Comparison of ENCODE assay signal across 16 cellular contexts in the genomic region with DNA sequence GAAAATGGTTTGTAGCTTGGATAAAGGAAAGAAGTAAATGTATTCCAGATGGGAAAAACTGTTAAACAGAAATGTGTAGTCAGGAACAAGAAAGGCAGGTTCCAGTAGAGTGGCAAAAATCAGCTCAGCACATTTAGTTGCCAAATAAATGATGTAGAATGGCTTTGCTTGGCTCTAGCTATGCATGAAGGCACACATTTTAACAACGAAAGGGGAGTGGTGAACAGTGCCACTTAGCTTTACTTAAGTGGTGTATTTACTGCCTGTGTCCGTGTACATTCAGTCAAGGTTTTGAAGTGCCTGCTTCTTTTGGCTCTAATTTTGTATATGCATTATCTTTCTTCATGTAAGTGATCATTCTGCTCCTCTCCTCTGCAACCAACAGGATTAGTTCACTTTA.
DNase-seq lines count a peak whose midpoint lies in the region; ATAC-seq and TF ChIP-seq lines count a peak whose summit lies in the region.
"Had no signal": no experiment of that assay in that cellular context is flagged by ENCODE, and none has a peak within 500 bp of the region (broad histone marks: within the 10 kb centered on the region; RNA-seq: fewer than 3 reads in every experiment).

No MANE protein-coding gene starts in this region.

- WGBS in trophoblast cell (ENCODE audit: extremely low coverage, insufficient coverage, insufficient read length) = no CpG with 5 or more reads among the region's 2 CpGs

- in situ Hi-C loops in G401 (cut with HindIII; ENCODE audit: low sequenced_read_pairs) = no loop called here

- H3K79me1 ChIP-seq in trophoblast cell (ENCODE audit: low read length) = no peaks in the 10 kb centered on the region

- H2AFZ ChIP-seq in neural progenitor cell (replicated peaks) (no peak overlapping the region), trophoblast cell (ENCODE audit: insufficient read depth, low read length, poor library complexity) (no peak overlapping the region)

- no peaks in the 10 kb centered on the region for H3K79me2 ChIP-seq in neural progenitor cell (ENCODE audit: low read depth)
- no peaks in the 10 kb centered on the region for H3K79me2 ChIP-seq in trophoblast cell (ENCODE audit: control insufficient read depth, insufficient read depth, low read length, poor library complexity)

- no peak overlapping the region for H3K4me3 ChIP-seq in neural progenitor cell
- no peak overlapping the region for H3K4me3 ChIP-seq in trophoblast cell (ENCODE audit: low read depth, low read length)
- H3K4me3 ChIP-seq: ascending aorta, gastrocnemius medialis, vagina had no signal

- H4K12ac ChIP-seq in trophoblast cell (ENCODE audit: low read depth, low read length) = no peak overlapping the region

- no peak overlapping the region for H2BK5ac ChIP-seq in trophoblast cell (ENCODE audit: low read depth, low read length, poor library complexity)

- H3K27me3 Mint-ChIP-seq in neural progenitor cell (ENCODE audit: insufficient read depth, low read depth) = no peaks in the 10 kb centered on the region
- H3K27me3 Mint-ChIP-seq: activated CD8-positive, alpha-beta T cell treated with anti-CD3 and anti-CD28 coated beads for 36 hours had no signal

- H4K20me1 ChIP-seq in neural progenitor cell (ENCODE audit: low read depth) = no peaks in the 10 kb centered on the region

- no peak overlapping the region for H3K4me3 Mint-ChIP-seq in neural progenitor cell
- H3K4me3 Mint-ChIP-seq: activated CD8-positive, alpha-beta T cell treated with anti-CD3 and anti-CD28 coated beads for 36 hours had no signal

- peak; percentile 39 for DNase-seq in G401 (ENCODE audit: low spot score)
- peak; percentile 55 to 85 for DNase-seq in NCI-H2081 (lab: John Stamatoyannopoulos, UW)
- peak; percentile 35 for DNase-seq in SHP77 treated with DMSO at 0.1 percent for 48 hours (lab: John Stamatoyannopoulos, UW)
- peak; percentile 4 for DNase-seq in neural progenitor cell (ENCODE audit: low spot score)
- no peak for DNase-seq in trophoblast cell
- no peak for DNase-seq in central memory CD4-positive, alpha-beta T cell
- no peak for DNase-seq in cerebellar cortex (ENCODE audit: low spot score)
- DNase-seq: activated CD8-positive, alpha-beta T cell treated with anti-CD3 and anti-CD28 coated beads for 36 hours; effector CD8-positive, alpha-beta T cell; gastrocnemius medialis; posterior cingulate gyrus had no signal

- H3K27ac ChIP-seq in neural progenitor cell (no peak overlapping the region), trophoblast cell (ENCODE audit: low read depth, low read length) (no peak overlapping the region)
- H3K27ac ChIP-seq: ascending aorta, gastrocnemius medialis, KMS-11, vagina had no signal

- no peak overlapping the region for H3K18ac ChIP-seq in trophoblast cell (ENCODE audit: low read length)

- no peak overlapping the region for H3K23ac ChIP-seq in trophoblast cell (ENCODE audit: low read length)

- no peak overlapping the region for H3K4ac ChIP-seq in trophoblast cell (ENCODE audit: low read depth, low read length)

- no peaks in the 10 kb centered on the region for H3K9me3 ChIP-seq in neural progenitor cell (ENCODE audit: low read depth)
- no peaks in the 10 kb centered on the region for H3K9me3 ChIP-seq in trophoblast cell (ENCODE audit: insufficient read depth, low read depth, low read length)
- H3K9me3 ChIP-seq: ascending aorta, gastrocnemius medialis, vagina had no signal

- H2BK120ac ChIP-seq in trophoblast cell (ENCODE audit: insufficient read depth, low read length, poor library complexity) = no peak overlapping the region

- peaks cover 15% of the 10 kb centered on the region for H3K4me1 ChIP-seq in neural progenitor cell
- peaks cover 3 to 4% of the 10 kb centered on the region in 2 experiments for H3K4me1 ChIP-seq in trophoblast cell (ENCODE audit: control insufficient read depth in 1 of 2, insufficient read depth in 2 of 2, low read length in 2 of 2)
- H3K4me1 ChIP-seq: ascending aorta, gastrocnemius medialis, vagina had no signal

- H2BK12ac ChIP-seq in trophoblast cell (ENCODE audit: low read length) = no peak overlapping the region

- H3K9me3 Mint-ChIP-seq in neural progenitor cell = no peaks in the 10 kb centered on the region

- H3K4me1 Mint-ChIP-seq in neural progenitor cell = peaks cover 3% of the 10 kb centered on the region

- H3K27me3 ChIP-seq in neural progenitor cell = no peaks in the 10 kb centered on the region
- no peaks in the 10 kb centered on the region for H3K27me3 ChIP-seq in trophoblast cell (ENCODE audit: insufficient read depth, low read length)
- H3K27me3 ChIP-seq: ascending aorta, gastrocnemius medialis, vagina had no signal

- no peak overlapping the region for H3K14ac ChIP-seq in trophoblast cell (ENCODE audit: low read length)

- TF ChIP-seq CTCF in neural progenitor cell (IDR thresholded peaks at IDR 0.05) = no peak

- no peak overlapping the region for H2AK5ac ChIP-seq in trophoblast cell (ENCODE audit: low read length)

- H3K9ac ChIP-seq in neural progenitor cell = no peak overlapping the region
- no peak overlapping the region for H3K9ac ChIP-seq in trophoblast cell (ENCODE audit: low read length)
- H3K9ac ChIP-seq: KMS-11 had no signal

- no peaks in the 10 kb centered on the region for H3K36me3 ChIP-seq in neural progenitor cell
- no peaks in the 10 kb centered on the region for H3K36me3 ChIP-seq in trophoblast cell (ENCODE audit: control insufficient read depth in 1 of 2, insufficient read depth in 2 of 2, low read length in 2 of 2)
- H3K36me3 ChIP-seq: ascending aorta, gastrocnemius medialis, vagina had no signal

- ATAC-seq in GM19455 (IDR thresholded peaks at IDR 0.05; ENCODE audit: unreplicated experiment) = no peak
- ATAC-seq: activated CD8-positive, alpha-beta T cell treated with anti-CD3 and anti-CD28 coated beads for 36 hours; gastrocnemius medialis had no signal

- H3K36me3 Mint-ChIP-seq in neural progenitor cell = no peaks in the 10 kb centered on the region

- H3K27ac Mint-ChIP-seq in neural progenitor cell = no peak overlapping the region
- H3K27ac Mint-ChIP-seq: activated CD8-positive, alpha-beta T cell treated with anti-CD3 and anti-CD28 coated beads for 36 hours; activated T-helper 2 cell treated with anti-CD3 and anti-CD28 coated beads, Interferon-gamma antibody, Interleukin-2, Interleukin-4, amounts not matched to agents 10 μg/mL and 5 μg/mL and 100 μg/mL, durations not matched to agents 14 hours and 24 hours and 36 hours had no signal

- no peak overlapping the region for H4K8ac ChIP-seq in trophoblast cell (ENCODE audit: low read depth, low read length)

- H3K4me2 ChIP-seq in neural progenitor cell = no peak overlapping the region
- H3K4me2 ChIP-seq in trophoblast cell (ENCODE audit: low read length) = no peak overlapping the region
- H3K4me2 ChIP-seq: KMS-11 had no signal

- no peak overlapping the region for H4K91ac ChIP-seq in trophoblast cell (ENCODE audit: low read depth, low read length)

- H3F3A ChIP-seq in neural progenitor cell (ENCODE audit: low read depth) = no peaks in the 10 kb centered on the region

Comparison
In these comparisons a context has a peak if more than half of its experiments do, and no peak if none do; other contexts are left out.
1. DNase-seq: peak in G401 (single experiment), NCI-H2081 (2 of 2), SHP77 treated with DMSO at 0.1 percent for 48 hours (single experiment) and neural progenitor cell (single experiment); none in trophoblast cell (0 of 2), central memory CD4-positive, alpha-beta T cell (single experiment) and cerebellar cortex (single experiment).